ENCODE assay signal across 10 cellular contexts in the genomic region with DNA sequence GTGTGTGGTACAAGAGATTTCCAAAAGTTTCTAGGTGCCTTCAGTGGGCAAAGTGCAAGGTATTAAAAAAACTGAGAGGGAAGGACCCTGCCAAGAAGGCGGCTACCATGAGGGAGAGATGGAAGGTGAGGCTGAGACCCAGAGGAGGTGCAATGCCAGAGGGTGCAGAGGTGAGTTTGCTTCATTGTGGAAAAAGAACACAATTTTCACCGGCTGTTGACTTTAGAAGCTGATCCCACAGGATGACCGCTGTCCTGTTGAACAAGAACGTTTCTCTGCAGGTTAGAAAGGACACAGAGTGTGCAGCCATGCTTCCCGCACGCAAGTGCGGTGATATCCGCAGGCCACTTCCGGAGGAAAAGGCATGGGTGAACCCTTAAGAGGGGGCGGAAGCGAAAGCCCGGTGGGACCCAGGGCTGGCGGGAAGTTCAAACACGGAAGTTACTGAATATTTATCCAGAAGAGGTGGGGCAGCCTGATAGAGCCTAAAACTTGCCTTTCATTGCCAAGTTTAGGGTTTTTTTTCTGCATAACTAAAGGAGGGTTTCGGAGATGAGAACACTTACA. TPM values are rescaled to one million over a fixed set of nuclear protein-coding genes. Genes with fewer than 3 reads are reported as not detected.
DNase-seq lines count a peak whose midpoint lies in the region; ATAC-seq, FAIRE-seq and TF ChIP-seq lines count a peak whose summit lies in the region.
"Had no signal": no experiment of that assay in that cellular context is flagged by ENCODE, and none has a peak within 500 bp of the region (broad histone marks: within the 10 kb centered on the region; RNA-seq: fewer than 3 reads in every experiment).

No MANE protein-coding gene starts in this region.

- peak overlapping the region; percentile 40 for H3K27ac Mint-ChIP-seq in activated CD8-positive, alpha-beta T cell treated with anti-CD3 and anti-CD28 coated beads for 36 hours

- POLR2A ChIA-PET in activated CD8-positive, alpha-beta T cell treated with anti-CD3 and anti-CD28 coated beads for 36 hours (lab: Charles Lee), result interaction anchor here (0.9 to 1.3 kb wide), 2 partner anchors 9 to 51 kb away, joined by 3 to 5 read pairs; no protein-coding TSS in a partner anchor

- H3K36me3 ChIP-seq in mammary epithelial cell (ENCODE audit: insufficient read depth, low read length) (peaks cover 2% of the 10 kb centered on the region), MG63 (peaks cover 13% of the 10 kb centered on the region)

- peaks cover 13% of the 10 kb centered on the region for H3K4me1 Mint-ChIP-seq in activated CD8-positive, alpha-beta T cell treated with anti-CD3 and anti-CD28 coated beads for 36 hours (ENCODE audit: low read depth)

- FAIRE-seq in D721Med (lab: Jason Lieb, UNC), result no peak

- no peak overlapping the region for H3K4me2 ChIP-seq in mammary epithelial cell (ENCODE audit: insufficient read depth, low read depth, low read length)

- peak; percentile 79 for DNase-seq in GM12864 (ENCODE audit: low read depth)
- DNase-seq in activated CD8-positive, alpha-beta T cell treated with anti-CD3 and anti-CD28 coated beads for 36 hours, result no peak
- no peak for DNase-seq in substantia nigra (lab: John Stamatoyannopoulos, UW)
- no peak for DNase-seq in D721Med (ENCODE audit: insufficient read length, low spot score)
- no peak for DNase-seq in mammary epithelial cell
- DNase-seq in MG63, result no peak
- DNase-seq: activated CD8-positive, alpha-beta memory T cell treated with anti-CD3 and anti-CD28 coated beads, Interleukin-2, amount 50 U/mL, for 4 hours; NCI-H510A had no signal

- H3K79me2 ChIP-seq in mammary epithelial cell (ENCODE audit: insufficient read depth, low read length), result no peaks in the 10 kb centered on the region

- no peak overlapping the region for H3K9ac ChIP-seq in mammary epithelial cell (ENCODE audit: insufficient read depth, low read length)

- no peaks in the 10 kb centered on the region for H3K27me3 ChIP-seq in mammary epithelial cell (ENCODE audit: insufficient read depth, low read length)
- no peaks in the 10 kb centered on the region for H3K27me3 ChIP-seq in MG63

- H3K9me3 ChIP-seq in mammary epithelial cell (replicated peaks; ENCODE audit: insufficient read depth, low read length) (no peaks in the 10 kb centered on the region), MG63 (no peaks in the 10 kb centered on the region)

- no peak overlapping the region for H2AFZ ChIP-seq in mammary epithelial cell (ENCODE audit: low read depth, low read length)

- ATAC-seq in GM19372 (IDR thresholded peaks at IDR 0.05; ENCODE audit: low read depth, unreplicated experiment) (peak; percentile 66), HG03066 (IDR thresholded peaks at IDR 0.05; ENCODE audit: low read depth, unreplicated experiment) (peak; percentile 50)
- peak; percentile 27 for ATAC-seq in activated CD8-positive, alpha-beta T cell treated with anti-CD3 and anti-CD28 coated beads for 36 hours

- peaks cover 2% of the 10 kb centered on the region for H3K9me3 Mint-ChIP-seq in activated CD8-positive, alpha-beta T cell treated with anti-CD3 and anti-CD28 coated beads for 36 hours

- no peak overlapping the region for H3K4me3 Mint-ChIP-seq in activated CD8-positive, alpha-beta T cell treated with anti-CD3 and anti-CD28 coated beads for 36 hours

- in situ Hi-C loops in mammary epithelial cell (cut with MboI; ENCODE audit: low sequenced_read_pairs in 2 of 2), result loop anchor here in 1 of 2 donors (25.0 kb wide), 2 partner anchors 209 to 409 kb away; partner anchors contain the start of gene SP100

- intact Hi-C loops in activated CD8-positive, alpha-beta T cell treated with anti-CD3 and anti-CD28 coated beads for 36 hours (cut with micrococcal nuclease), result no loop called here
- intact Hi-C loops in mammary epithelial cell (cut with micrococcal nuclease), result no loop called here

- CTCF ChIA-PET in activated CD8-positive, alpha-beta T cell treated with anti-CD3 and anti-CD28 coated beads for 36 hours (lab: Charles Lee), result interaction anchor here (1.1 to 2.0 kb wide), 2 partner anchors 25 to 136 kb away, joined by 4 read pairs; no protein-coding TSS in a partner anchor
- CTCF ChIA-PET in mammary epithelial cell (lab: Charles Lee; ENCODE audit: low non-redundant PET), result no interaction called here

- H3K4me1 ChIP-seq in mammary epithelial cell (ENCODE audit: insufficient read depth, low read length), result no peaks in the 10 kb centered on the region

- no peak overlapping the region for H3K27ac ChIP-seq in substantia nigra (ENCODE audit: low read depth, low read length, poor library complexity, severe bottlenecking)
- H3K27ac ChIP-seq in mammary epithelial cell (ENCODE audit: insufficient read depth, low read depth, low read length), result no peak overlapping the region

- no TSS peak for BruUV-seq in mammary epithelial cell (replicated peaks; lab: Mats Ljungman, UMichigan)

- 96% methylated on average over 14 of the region's 15 CpGs for WGBS in mammary epithelial cell (ENCODE audit: low coverage, missing lambda C conversion rate)

- H3K27me3 Mint-ChIP-seq in activated CD8-positive, alpha-beta T cell treated with anti-CD3 and anti-CD28 coated beads for 36 hours, result no peaks in the 10 kb centered on the region

- TF ChIP-seq CTCF in GM12864 (IDR thresholded peaks at IDR 0.05; ENCODE audit: low read depth, low read length, missing control alignments) (no peak), D721Med (IDR thresholded peaks at IDR 0.05; ENCODE audit: insufficient read depth, missing control alignments) (no peak), mammary epithelial cell (conservative IDR thresholded peaks at IDR 0.05 in 1 of 2, IDR thresholded peaks at IDR 0.05 in 1 of 2; ENCODE audit: extremely low read depth in 1 of 2, insufficient read depth in 1 of 2, low read depth in 1 of 2, low read length in 2 of 2) (no peak)
- no peak for TF ChIP-seq CTCF in activated CD8-positive, alpha-beta T cell treated with anti-CD3 and anti-CD28 coated beads for 36 hours (IDR thresholded peaks at IDR 0.05)

- H3K4me3 ChIP-seq in GM12864 (ENCODE audit: low read depth, low read length) (no peak overlapping the region), mammary epithelial cell (replicated peaks in 1 of 3; ENCODE audit: insufficient read depth in 1 of 3, low read depth in 2 of 3, low read length in 3 of 3) (no peak overlapping the region), MG63 (no peak overlapping the region)

- dilution Hi-C loops in mammary epithelial cell (cut with HindIII; ENCODE audit: low sequenced_read_pairs), result no loop called here

- peaks cover 63% of the 10 kb centered on the region for H3K36me3 Mint-ChIP-seq in activated CD8-positive, alpha-beta T cell treated with anti-CD3 and anti-CD28 coated beads for 36 hours (ENCODE audit: low read depth)

- H4K20me1 ChIP-seq in mammary epithelial cell (ENCODE audit: insufficient read depth, low read length), result no peaks in the 10 kb centered on the region

RNA-seq across cellular contexts. Expression of gene SP110, which starts 16.6 kb away (rescaled TPM):
- 10 to 100 TPM; 67.0 to 69.4 TPM for total RNA-seq in activated CD8-positive, alpha-beta T cell treated with anti-CD3 and anti-CD28 coated beads for 36 hours
- total RNA-seq in mammary epithelial cell, result 10 to 100 TPM; 11.2 to 12.9 TPM
- polyA plus RNA-seq in mammary epithelial cell, result 11.2 TPM
- polyA minus RNA-seq in mammary epithelial cell, result 27.5 TPM
- total RNA-seq in MG63 (2014; rRNA removed; shearing (Covaris generic); ENCODE audit: low replicate concordance), result 7.2 and 12.7 TPM in 2 replicates

RNA-seq across cellular contexts. Expression of gene SP140, which starts 22.3 kb away (rescaled TPM):
- 10 to 100 TPM; 78.1 to 78.3 TPM for total RNA-seq in activated CD8-positive, alpha-beta T cell treated with anti-CD3 and anti-CD28 coated beads for 36 hours
- total RNA-seq in mammary epithelial cell, result 1 to 10 TPM in 1 of 2 donors, not detected in 1; 1.9 TPM
- polyA plus RNA-seq in mammary epithelial cell, result 0.66 TPM
- polyA minus RNA-seq in mammary epithelial cell, result not detected
- 0.17 and 0.56 TPM in 2 replicates for total RNA-seq in MG63 (2014; rRNA removed; shearing (Covaris generic); ENCODE audit: low replicate concordance)

Comparison
In these comparisons a context has a peak if more than half of its experiments do, and no peak if none do; other contexts are left out.
1. RNA of gene SP140, which starts 22.3 kb away (total RNA-seq): 78.1 to 78.3 TPM in activated CD8-positive, alpha-beta T cell treated with anti-CD3 and anti-CD28 coated beads for 36 hours; 1.9 TPM in mammary epithelial cell and 0.17 to 0.56 TPM in MG63; every median in the first group is over 10 times any median in the second.
2. Peak in every context shown above with its lines, with median percentiles within 50 percentile points of each other: ATAC-seq.